Comparison of ENCODE assay signal across 19 cellular contexts in the genomic region with DNA sequence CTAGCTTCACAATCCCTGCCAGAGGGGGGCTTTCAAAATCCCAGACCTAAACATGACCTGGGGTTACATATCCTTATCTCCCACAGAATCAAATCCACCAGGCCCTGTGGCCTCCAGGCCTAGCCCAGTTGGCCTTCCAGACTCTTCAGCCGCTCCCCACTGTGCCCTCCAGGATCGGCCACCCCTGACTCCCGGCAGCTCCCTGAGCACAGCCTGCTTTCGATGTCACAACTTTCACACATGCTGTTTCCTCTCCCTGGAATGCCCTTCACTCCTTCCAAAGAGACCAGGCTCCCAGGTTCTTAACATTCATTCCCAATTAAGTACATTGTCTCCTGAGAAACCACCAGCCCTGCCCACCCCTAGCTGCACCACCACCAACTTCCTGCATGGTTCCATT.
DNase-seq lines count a peak whose midpoint lies in the region; ATAC-seq and TF ChIP-seq lines count a peak whose summit lies in the region.
"Had no signal": no experiment of that assay in that cellular context is flagged by ENCODE, and none has a peak within 500 bp of the region (broad histone marks: within the 10 kb centered on the region; RNA-seq: fewer than 3 reads in every experiment).

No MANE protein-coding gene starts in this region.

- no peak overlapping the region for H3K27ac ChIP-seq in neural progenitor cell
- H3K27ac ChIP-seq: 22Rv1, A549, C4-2B, GM23248 had no signal

- no peaks in the 10 kb centered on the region for H3F3A ChIP-seq in neural progenitor cell (ENCODE audit: low read depth)

- H3K9me3 Mint-ChIP-seq in neural progenitor cell: no peaks in the 10 kb centered on the region
- H3K9me3 Mint-ChIP-seq: CD4-positive, alpha-beta T cell; HFFc6 had no signal

- no peak overlapping the region for H3K4me3 Mint-ChIP-seq in neural progenitor cell
- H3K4me3 Mint-ChIP-seq: CD4-positive, alpha-beta T cell; HFFc6 had no signal

- no peak overlapping the region for H3K9ac ChIP-seq in neural progenitor cell
- H3K9ac ChIP-seq: GM23248 had no signal

- peak overlapping the region; percentile 46 for H3K27ac Mint-ChIP-seq in neural progenitor cell
- H3K27ac Mint-ChIP-seq: CD4-positive, alpha-beta T cell; HFFc6 had no signal

- peaks cover 12% of the 10 kb centered on the region for H3K27me3 Mint-ChIP-seq in neural progenitor cell (ENCODE audit: insufficient read depth, low read depth)

- H3K4me1 Mint-ChIP-seq in neural progenitor cell: peaks cover 5% of the 10 kb centered on the region

- H2AFZ ChIP-seq in neural progenitor cell (replicated peaks): no peak overlapping the region
- H2AFZ ChIP-seq: GM23248 had no signal

- H3K4me2 ChIP-seq in neural progenitor cell: no peak overlapping the region
- H3K4me2 ChIP-seq: A549 had no signal

- no peak for ATAC-seq in Right ventricle myocardium inferior
- no peak for ATAC-seq in GM19324 (IDR thresholded peaks at IDR 0.05; ENCODE audit: low FRiP score, unreplicated experiment)
- ATAC-seq: A549 had no signal

- no peaks in the 10 kb centered on the region for H3K36me3 ChIP-seq in neural progenitor cell
- H3K36me3 ChIP-seq: HAP-1 had no signal

- DNase-seq in cardiac septum (ENCODE audit: low spot score) (peak; percentile 44), Right ventricle myocardium inferior (ENCODE audit: missing footprints) (no peak), islet precursor cell (peak; percentile 55), neural progenitor cell (ENCODE audit: low spot score) (no peak), NAMALWA (ENCODE audit: low spot score) (no peak), DMS153 treated with DMSO at 0.1 percent for 48 hours (lab: John Stamatoyannopoulos, UW; ENCODE audit: unreplicated experiment) (no peak), DMS53 (lab: John Stamatoyannopoulos, UW) (no peak)
- DNase-seq: AML-193; Caco-2; CD4-positive, alpha-beta T cell; DMS79 treated with DMSO at 0.1 percent for 48 hours; HFFc6; IMR-90 had no signal

- no peaks in the 10 kb centered on the region for H3K79me2 ChIP-seq in neural progenitor cell (ENCODE audit: low read depth)

- no peaks in the 10 kb centered on the region for H3K9me3 ChIP-seq in neural progenitor cell (ENCODE audit: low read depth)
- H3K9me3 ChIP-seq: A549, Caco-2, HAP-1 had no signal

- no peak for TF ChIP-seq CTCF in neural progenitor cell (IDR thresholded peaks at IDR 0.05)

- no peaks in the 10 kb centered on the region for H3K27me3 ChIP-seq in neural progenitor cell

- no peaks in the 10 kb centered on the region for H3K36me3 Mint-ChIP-seq in neural progenitor cell

- H4K20me1 ChIP-seq in neural progenitor cell (ENCODE audit: low read depth): no peaks in the 10 kb centered on the region

- peaks cover 7% of the 10 kb centered on the region for H3K4me1 ChIP-seq in neural progenitor cell
- H3K4me1 ChIP-seq: A549, Caco-2, HAP-1 had no signal

- intact Hi-C loops in cardiac septum (cut with DNase I) (no loop called here), Right ventricle myocardium inferior (cut with DNase I) (no loop called here)

- no peak overlapping the region for H3K4me3 ChIP-seq in neural progenitor cell
- H3K4me3 ChIP-seq: A549, GM23248, HAP-1 had no signal

Comparison
In these comparisons a context has a peak if more than half of its experiments do, and no peak if none do; other contexts are left out.
1. DNase-seq: peak in cardiac septum (single experiment) and islet precursor cell (single experiment); none in Right ventricle myocardium inferior (single experiment), neural progenitor cell (single experiment), NAMALWA (single experiment), DMS153 treated with DMSO at 0.1 percent for 48 hours (single experiment) and DMS53 (single experiment).